8 cellular contexts compared by ENCODE assay signal in the genomic region with DNA sequence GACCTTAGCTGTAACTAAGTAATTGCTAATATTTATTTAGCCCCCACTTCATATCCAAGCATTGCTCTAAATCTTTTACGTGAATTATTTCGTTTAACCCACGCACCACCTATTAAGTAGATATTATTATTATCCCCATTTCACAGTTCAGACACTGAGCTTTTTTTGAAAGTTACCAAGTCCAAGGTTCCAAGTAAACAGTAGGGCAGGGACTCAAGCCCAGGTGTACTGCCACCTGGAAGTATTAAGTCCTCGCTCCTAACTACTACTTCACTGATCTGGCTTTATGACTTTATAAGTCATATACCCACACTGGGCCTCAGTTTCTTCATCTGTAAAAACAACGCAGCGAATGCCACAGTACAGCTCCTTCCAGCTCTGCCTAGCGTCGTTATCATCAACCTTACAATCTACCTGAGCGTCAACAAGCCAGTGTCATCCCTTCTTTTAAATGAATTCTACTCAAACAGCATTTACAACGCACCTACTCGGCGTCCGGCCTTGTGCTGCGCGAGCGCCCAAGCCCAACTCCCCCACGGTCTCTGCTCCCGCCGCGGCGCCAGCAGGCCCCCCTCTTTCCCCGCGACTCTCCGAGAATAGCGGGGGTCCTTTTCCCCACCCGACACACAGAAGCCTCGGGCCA. TPM values are rescaled to one million over a fixed set of nuclear protein-coding genes. Genes with fewer than 3 reads are reported as not detected.
A peak's percentile ranks its signal among the peaks of the same experiment; 100 is the strongest.
DNase-seq lines count a peak whose midpoint lies in the region; ATAC-seq, FAIRE-seq and TF ChIP-seq lines count a peak whose summit lies in the region.

No MANE protein-coding gene starts in this region.

- peak; percentile 3 for ATAC-seq in HG02759 (IDR thresholded peaks at IDR 0.05; ENCODE audit: unreplicated experiment)
- ATAC-seq in left colon: peak; percentile 57

- FAIRE-seq in RCC 7860 (lab: Jason Lieb, UNC): no peak

- DNase-seq in NCI-H345 (lab: John Stamatoyannopoulos, UW) (peak; percentile 21), NCI-H345 treated with DMSO at 0.1 percent for 48 hours (lab: John Stamatoyannopoulos, UW; ENCODE audit: unreplicated experiment) (no peak), PC-9 (no peak), cardiac fibroblast (ENCODE audit: low read depth in 2 of 2) (peak; percentile 13 to 26), left colon (peak in 1 of 2 donors; percentile 57), RCC 7860 (ENCODE audit: low spot score) (no peak)
- peak; percentile 3 to 4 for DNase-seq in stimulated activated CD8-positive, alpha-beta memory T cell treated with anti-CD3 and anti-CD28 coated beads, Interleukin-4, amount 100 ng/mL, for 1 hour (ENCODE audit: low read depth in 2 of 2, low spot score in 1 of 2)

- TSS peak; percentile 33 for BruUV-seq in PC-9 (replicated peaks; lab: Mats Ljungman, UMichigan)

- POLR2A ChIA-PET in PC-9 (lab: Charles Lee; ENCODE audit: unreplicated experiment): interaction anchor here (0.6 kb wide), 1 partner anchor 252 kb away, joined by 9 read pairs; no protein-coding TSS in a partner anchor

- H3K4me1 ChIP-seq in PC-9 (replicated peaks; ENCODE audit: insufficient read depth): peaks cover 19% of the 10 kb centered on the region

- peaks cover 53% of the 10 kb centered on the region for H3K79me2 ChIP-seq in PC-9 (ENCODE audit: low read depth)

- CTCF ChIA-PET in PC-9 (lab: Charles Lee): no interaction called here

- H3K4me2 ChIP-seq in PC-9: peak overlapping the region; percentile 76

- peaks cover 5% of the 10 kb centered on the region for H4K20me1 ChIP-seq in PC-9 (ENCODE audit: insufficient read depth)

- intact Hi-C loops in PC-9 (cut with micrococcal nuclease; ENCODE audit: unreplicated experiment) (loop anchor here (1.0 kb wide), 3 partner anchors 50 to 147 kb away; a partner anchor contains a TSS), left colon (cut with DNase I, micrococcal nuclease) (loop anchor here in 1 of 2 donors (10.0 kb wide), 1 partner anchor 71 kb away; a partner anchor contains a TSS)

- no peaks in the 10 kb centered on the region for H3K9me3 ChIP-seq in PC-9 (ENCODE audit: insufficient read depth, low read depth)

- peaks cover 8% of the 10 kb centered on the region for H3F3A ChIP-seq in PC-9 (ENCODE audit: insufficient read depth, low read depth)

- H3K36me3 ChIP-seq in PC-9 (ENCODE audit: low read depth): no peaks in the 10 kb centered on the region

- H3K9me2 ChIP-seq in PC-9 (ENCODE audit: insufficient read depth): no peaks in the 10 kb centered on the region

- no peak for TF ChIP-seq CTCF in PC-9 (conservative IDR thresholded peaks at IDR 0.05)
- no peak for TF ChIP-seq CTCF in cardiac fibroblast (IDR thresholded peaks at IDR 0.05; ENCODE audit: low read depth, low read length)

- H2AFZ ChIP-seq in PC-9: peak overlapping the region; percentile 84

- peak overlapping the region; percentile 96 for H3K4me3 ChIP-seq in PC-9
- peak overlapping the region; percentile 95 to 98 for H3K4me3 ChIP-seq in cardiac fibroblast (replicated peaks in 1 of 2; ENCODE audit: low read depth in 2 of 2, low read length in 2 of 2)

- H3K27ac ChIP-seq in PC-9: peak overlapping the region; percentile 84

- no peaks in the 10 kb centered on the region for H3K27me3 ChIP-seq in PC-9 (ENCODE audit: insufficient read depth, low read depth)

RNA-seq across cellular contexts. Expression of a gene that starts 0.6 kb away (rescaled TPM):
- total RNA-seq in PC-9 (2021) (58.5 and 65.1 TPM in 2 replicates), left colon (10 to 100 TPM; 58.0 to 62.8 TPM)

RNA-seq across cellular contexts. Expression of a gene that starts 48.6 kb away (rescaled TPM):
- total RNA-seq in PC-9 (2021): 17.7 and 19.8 TPM in 2 replicates
- total RNA-seq in left colon: 10 to 100 TPM in 1 of 2 donors, 1 to 10 TPM in 1; 8.0 to 17.7 TPM

Comparison
In these comparisons a context has a peak if more than half of its experiments do, and no peak if none do; other contexts are left out.
1. DNase-seq: peak in NCI-H345 (single experiment), cardiac fibroblast (2 of 2) and stimulated activated CD8-positive, alpha-beta memory T cell treated with anti-CD3 and anti-CD28 coated beads, Interleukin-4, amount 100 ng/mL, for 1 hour (2 of 2); none in NCI-H345 treated with DMSO at 0.1 percent for 48 hours (single experiment), PC-9 (0 of 2) and RCC 7860 (single experiment).